ENCODE assay signal across 1 cellular context in the genomic region with DNA sequence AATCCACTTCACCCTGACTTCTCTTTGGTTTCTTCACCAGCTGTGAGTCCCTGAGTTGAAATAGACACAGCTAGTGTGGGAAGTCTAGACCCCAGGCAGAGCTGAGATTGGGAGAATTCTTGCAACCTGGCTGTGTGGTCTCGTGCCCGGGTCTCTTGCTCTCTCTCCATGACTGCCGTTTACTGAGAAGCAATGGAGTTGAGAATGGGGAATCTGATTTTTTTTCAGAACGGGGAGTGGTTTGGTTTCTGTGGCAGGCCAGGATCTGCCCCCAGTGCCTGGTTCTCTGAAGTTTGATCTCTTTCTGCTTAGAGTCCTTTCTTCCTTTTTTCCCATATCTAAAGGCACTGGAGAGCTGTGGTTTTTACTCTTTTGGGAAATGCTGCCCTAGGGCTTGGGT.
TF ChIP-seq lines count a peak whose summit lies in the region.

No MANE protein-coding gene starts in this region.

TF ChIP-seq in GM12878, 131 proteins besides CTCF, POLR2A, EP300 and RAD21:
- TF ChIP-seq, protein P1, sequence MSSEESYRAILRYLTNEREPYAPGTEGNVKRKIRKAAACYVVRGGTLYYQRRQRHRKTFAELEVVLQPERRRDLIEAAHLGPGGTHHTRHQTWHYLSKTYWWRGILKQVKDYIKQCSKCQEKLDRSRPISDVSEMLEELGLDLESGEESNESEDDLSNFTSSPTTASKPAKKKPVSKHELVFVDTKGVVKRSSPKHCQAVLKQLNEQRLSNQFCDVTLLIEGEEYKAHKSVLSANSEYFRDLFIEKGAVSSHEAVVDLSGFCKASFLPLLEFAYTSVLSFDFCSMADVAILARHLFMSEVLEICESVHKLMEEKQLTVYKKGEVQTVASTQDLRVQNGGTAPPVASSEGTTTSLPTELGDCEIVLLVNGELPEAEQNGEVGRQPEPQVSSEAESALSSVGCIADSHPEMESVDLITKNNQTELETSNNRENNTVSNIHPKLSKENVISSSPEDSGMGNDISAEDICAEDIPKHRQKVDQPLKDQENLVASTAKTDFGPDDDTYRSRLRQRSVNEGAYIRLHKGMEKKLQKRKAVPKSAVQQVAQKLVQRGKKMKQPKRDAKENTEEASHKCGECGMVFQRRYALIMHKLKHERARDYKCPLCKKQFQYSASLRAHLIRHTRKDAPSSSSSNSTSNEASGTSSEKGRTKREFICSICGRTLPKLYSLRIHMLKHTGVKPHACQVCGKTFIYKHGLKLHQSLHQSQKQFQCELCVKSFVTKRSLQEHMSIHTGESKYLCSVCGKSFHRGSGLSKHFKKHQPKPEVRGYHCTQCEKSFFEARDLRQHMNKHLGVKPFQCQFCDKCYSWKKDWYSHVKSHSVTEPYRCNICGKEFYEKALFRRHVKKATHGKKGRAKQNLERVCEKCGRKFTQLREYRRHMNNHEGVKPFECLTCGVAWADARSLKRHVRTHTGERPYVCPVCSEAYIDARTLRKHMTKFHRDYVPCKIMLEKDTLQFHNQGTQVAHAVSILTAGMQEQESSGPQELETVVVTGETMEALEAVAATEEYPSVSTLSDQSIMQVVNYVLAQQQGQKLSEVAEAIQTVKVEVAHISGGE (CRISPR knock-in tag; IDR thresholded peaks at IDR 0.05) = no peak
- TF ChIP-seq BHLHE40 (IDR thresholded peaks at IDR 0.05; ENCODE audit: borderline replicate concordance in 1 of 2, low read depth in 2 of 2, low read length in 1 of 2) (peak in 1 of 2 experiments; percentile 43; a peak in 1 of 4 replicates), SP1 (IDR thresholded peaks at IDR 0.05; ENCODE audit: low read depth, low read length) (no peak), MEF2B (IDR thresholded peaks at IDR 0.05; ENCODE audit: partially characterized antibody, poor library complexity, severe bottlenecking) (peak; percentile 61)
- TF ChIP-seq, protein P2, sequence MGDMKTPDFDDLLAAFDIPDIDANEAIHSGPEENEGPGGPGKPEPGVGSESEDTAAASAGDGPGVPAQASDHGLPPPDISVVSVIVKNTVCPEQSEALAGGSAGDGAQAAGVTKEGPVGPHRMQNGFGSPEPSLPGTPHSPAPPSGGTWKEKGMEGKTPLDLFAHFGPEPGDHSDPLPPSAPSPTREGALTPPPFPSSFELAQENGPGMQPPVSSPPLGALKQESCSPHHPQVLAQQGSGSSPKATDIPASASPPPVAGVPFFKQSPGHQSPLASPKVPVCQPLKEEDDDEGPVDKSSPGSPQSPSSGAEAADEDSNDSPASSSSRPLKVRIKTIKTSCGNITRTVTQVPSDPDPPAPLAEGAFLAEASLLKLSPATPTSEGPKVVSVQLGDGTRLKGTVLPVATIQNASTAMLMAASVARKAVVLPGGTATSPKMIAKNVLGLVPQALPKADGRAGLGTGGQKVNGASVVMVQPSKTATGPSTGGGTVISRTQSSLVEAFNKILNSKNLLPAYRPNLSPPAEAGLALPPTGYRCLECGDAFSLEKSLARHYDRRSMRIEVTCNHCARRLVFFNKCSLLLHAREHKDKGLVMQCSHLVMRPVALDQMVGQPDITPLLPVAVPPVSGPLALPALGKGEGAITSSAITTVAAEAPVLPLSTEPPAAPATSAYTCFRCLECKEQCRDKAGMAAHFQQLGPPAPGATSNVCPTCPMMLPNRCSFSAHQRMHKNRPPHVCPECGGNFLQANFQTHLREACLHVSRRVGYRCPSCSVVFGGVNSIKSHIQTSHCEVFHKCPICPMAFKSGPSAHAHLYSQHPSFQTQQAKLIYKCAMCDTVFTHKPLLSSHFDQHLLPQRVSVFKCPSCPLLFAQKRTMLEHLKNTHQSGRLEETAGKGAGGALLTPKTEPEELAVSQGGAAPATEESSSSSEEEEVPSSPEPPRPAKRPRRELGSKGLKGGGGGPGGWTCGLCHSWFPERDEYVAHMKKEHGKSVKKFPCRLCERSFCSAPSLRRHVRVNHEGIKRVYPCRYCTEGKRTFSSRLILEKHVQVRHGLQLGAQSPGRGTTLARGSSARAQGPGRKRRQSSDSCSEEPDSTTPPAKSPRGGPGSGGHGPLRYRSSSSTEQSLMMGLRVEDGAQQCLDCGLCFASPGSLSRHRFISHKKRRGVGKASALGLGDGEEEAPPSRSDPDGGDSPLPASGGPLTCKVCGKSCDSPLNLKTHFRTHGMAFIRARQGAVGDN (IDR thresholded peaks at IDR 0.05) = no peak; the same call in 1 of the 2 replicates
- TF ChIP-seq, protein P3, sequence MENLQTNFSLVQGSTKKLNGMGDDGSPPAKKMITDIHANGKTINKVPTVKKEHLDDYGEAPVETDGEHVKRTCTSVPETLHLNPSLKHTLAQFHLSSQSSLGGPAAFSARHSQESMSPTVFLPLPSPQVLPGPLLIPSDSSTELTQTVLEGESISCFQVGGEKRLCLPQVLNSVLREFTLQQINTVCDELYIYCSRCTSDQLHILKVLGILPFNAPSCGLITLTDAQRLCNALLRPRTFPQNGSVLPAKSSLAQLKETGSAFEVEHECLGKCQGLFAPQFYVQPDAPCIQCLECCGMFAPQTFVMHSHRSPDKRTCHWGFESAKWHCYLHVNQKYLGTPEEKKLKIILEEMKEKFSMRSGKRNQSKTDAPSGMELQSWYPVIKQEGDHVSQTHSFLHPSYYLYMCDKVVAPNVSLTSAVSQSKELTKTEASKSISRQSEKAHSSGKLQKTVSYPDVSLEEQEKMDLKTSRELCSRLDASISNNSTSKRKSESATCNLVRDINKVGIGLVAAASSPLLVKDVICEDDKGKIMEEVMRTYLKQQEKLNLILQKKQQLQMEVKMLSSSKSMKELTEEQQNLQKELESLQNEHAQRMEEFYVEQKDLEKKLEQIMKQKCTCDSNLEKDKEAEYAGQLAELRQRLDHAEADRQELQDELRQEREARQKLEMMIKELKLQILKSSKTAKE (IDR thresholded peaks at IDR 0.05; ENCODE audit: low read depth, poor library complexity, severe bottlenecking) = peak; percentile 36
- TF ChIP-seq, protein P4, sequence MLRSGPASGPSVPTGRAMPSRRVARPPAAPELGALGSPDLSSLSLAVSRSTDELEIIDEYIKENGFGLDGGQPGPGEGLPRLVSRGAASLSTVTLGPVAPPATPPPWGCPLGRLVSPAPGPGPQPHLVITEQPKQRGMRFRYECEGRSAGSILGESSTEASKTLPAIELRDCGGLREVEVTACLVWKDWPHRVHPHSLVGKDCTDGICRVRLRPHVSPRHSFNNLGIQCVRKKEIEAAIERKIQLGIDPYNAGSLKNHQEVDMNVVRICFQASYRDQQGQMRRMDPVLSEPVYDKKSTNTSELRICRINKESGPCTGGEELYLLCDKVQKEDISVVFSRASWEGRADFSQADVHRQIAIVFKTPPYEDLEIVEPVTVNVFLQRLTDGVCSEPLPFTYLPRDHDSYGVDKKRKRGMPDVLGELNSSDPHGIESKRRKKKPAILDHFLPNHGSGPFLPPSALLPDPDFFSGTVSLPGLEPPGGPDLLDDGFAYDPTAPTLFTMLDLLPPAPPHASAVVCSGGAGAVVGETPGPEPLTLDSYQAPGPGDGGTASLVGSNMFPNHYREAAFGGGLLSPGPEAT (IDR thresholded peaks at IDR 0.05; ENCODE audit: low read depth) = 0 out of 2 replicates have a peak, but pooled peaks have one; percentile 23
- TF ChIP-seq, protein P5, sequence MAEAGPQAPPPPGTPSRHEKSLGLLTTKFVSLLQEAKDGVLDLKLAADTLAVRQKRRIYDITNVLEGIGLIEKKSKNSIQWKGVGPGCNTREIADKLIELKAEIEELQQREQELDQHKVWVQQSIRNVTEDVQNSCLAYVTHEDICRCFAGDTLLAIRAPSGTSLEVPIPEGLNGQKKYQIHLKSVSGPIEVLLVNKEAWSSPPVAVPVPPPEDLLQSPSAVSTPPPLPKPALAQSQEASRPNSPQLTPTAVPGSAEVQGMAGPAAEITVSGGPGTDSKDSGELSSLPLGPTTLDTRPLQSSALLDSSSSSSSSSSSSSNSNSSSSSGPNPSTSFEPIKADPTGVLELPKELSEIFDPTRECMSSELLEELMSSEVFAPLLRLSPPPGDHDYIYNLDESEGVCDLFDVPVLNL (IDR thresholded peaks at IDR 0.05; ENCODE audit: low read depth, low read length) = no peak
